In genomic region chr14:46573518-46573917, GRCh38 we compare ENCODE assay signal across 24 cellular contexts.
"Had no signal": no experiment of that assay in that cellular context is flagged by ENCODE, and none has a peak within 500 bp of the region (broad histone marks: within the 10 kb centered on the region; RNA-seq: fewer than 3 reads in every experiment).

No MANE protein-coding gene starts in this region.

- H3K27me3 Mint-ChIP-seq: effector memory CD8-positive, alpha-beta T cell; naive thymus-derived CD8-positive, alpha-beta T cell; progenitor cell of endocrine pancreas had no signal

- DNase-seq: cortex of kidney; effector memory CD8-positive, alpha-beta T cell; esophagus squamous epithelium; foreskin fibroblast; glutamatergic neuron; immature natural killer cell; left cardiac atrium; mucosa of descending colon; naive thymus-derived CD8-positive, alpha-beta T cell; occipital lobe; pancreas; right cardiac atrium; stimulated activated CD4-positive, alpha-beta T cell treated with anti-CD3 and anti-CD28 coated beads, Interleukin-2, amount 100 ng/mL, for 48 hours; stimulated activated naive CD8-positive, alpha-beta T cell treated with anti-CD3 and anti-CD28 coated beads, Interleukin-15, Interleukin-2, amounts not matched to agents 100 U/mL and 50 U/mL, for 24 hours; thyroid gland; upper lobe of left lung; uterus had no signal

- H3K27me3 ChIP-seq: esophagus squamous epithelium, gastroesophageal sphincter, neural progenitor cell, pancreas, suprapubic skin, thyroid gland, upper lobe of left lung, uterus had no signal

- H2AFZ ChIP-seq: neural progenitor cell had no signal

- H3K4me2 ChIP-seq: neural progenitor cell had no signal

- H3K36me3 ChIP-seq: esophagus squamous epithelium, gastroesophageal sphincter, neural progenitor cell, pancreas, suprapubic skin, thyroid gland, upper lobe of left lung, uterus had no signal

- H3K27ac Mint-ChIP-seq: effector memory CD8-positive, alpha-beta T cell; immature natural killer cell; naive thymus-derived CD8-positive, alpha-beta T cell; neural progenitor cell; progenitor cell of endocrine pancreas; stimulated activated effector memory CD8-positive, alpha-beta T cell treated with anti-CD3 and anti-CD28 coated beads, Interleukin-12 subunit alpha, Interleukin-12 subunit beta, amount 100 ng/mL, for 72 hours had no signal

- H3K27ac ChIP-seq: esophagus squamous epithelium, gastroesophageal sphincter, neural progenitor cell, pancreas, suprapubic skin, thyroid gland, upper lobe of left lung, uterus had no signal

- ATAC-seq: effector memory CD8-positive, alpha-beta T cell; gastroesophageal sphincter; left cardiac atrium; mucosa of descending colon; naive thymus-derived CD8-positive, alpha-beta T cell; pancreas; right cardiac atrium; stimulated activated effector memory CD8-positive, alpha-beta T cell treated with anti-CD3 and anti-CD28 coated beads, Interleukin-12 subunit alpha, Interleukin-12 subunit beta, amount 100 ng/mL, for 72 hours; stimulated activated naive CD8-positive, alpha-beta T cell treated with anti-CD3 and anti-CD28 coated beads, Interleukin-15, Interleukin-2, amounts not matched to agents 100 U/mL and 50 U/mL, for 24 hours had no signal

- H3K4me3 Mint-ChIP-seq: effector memory CD8-positive, alpha-beta T cell; immature natural killer cell; naive thymus-derived CD8-positive, alpha-beta T cell; neural progenitor cell; stimulated activated effector memory CD8-positive, alpha-beta T cell treated with anti-CD3 and anti-CD28 coated beads, Interleukin-12 subunit alpha, Interleukin-12 subunit beta, amount 100 ng/mL, for 72 hours had no signal

- H3K9me3 ChIP-seq: esophagus squamous epithelium, gastroesophageal sphincter, mucosa of descending colon, pancreas, suprapubic skin, thyroid gland, upper lobe of left lung, uterus had no signal

- H3K4me1 ChIP-seq: esophagus squamous epithelium, gastroesophageal sphincter, neural progenitor cell, pancreas, suprapubic skin, thyroid gland, upper lobe of left lung, uterus had no signal

- H3K4me1 Mint-ChIP-seq: immature natural killer cell; naive thymus-derived CD8-positive, alpha-beta T cell; neural progenitor cell; stimulated activated effector memory CD8-positive, alpha-beta T cell treated with anti-CD3 and anti-CD28 coated beads, Interleukin-12 subunit alpha, Interleukin-12 subunit beta, amount 100 ng/mL, for 72 hours had no signal

- H3K4me3 ChIP-seq: esophagus squamous epithelium, gastroesophageal sphincter, mucosa of descending colon, neural progenitor cell, pancreas, smooth muscle cell, suprapubic skin, thyroid gland, upper lobe of left lung, uterus had no signal

- H3K36me3 Mint-ChIP-seq: naive thymus-derived CD8-positive, alpha-beta T cell; neural progenitor cell; stimulated activated effector memory CD8-positive, alpha-beta T cell treated with anti-CD3 and anti-CD28 coated beads, Interleukin-12 subunit alpha, Interleukin-12 subunit beta, amount 100 ng/mL, for 72 hours had no signal

- FAIRE-seq: keratinocyte, pancreas had no signal

- H3K9ac ChIP-seq: neural progenitor cell had no signal
